In the genomic region with DNA sequence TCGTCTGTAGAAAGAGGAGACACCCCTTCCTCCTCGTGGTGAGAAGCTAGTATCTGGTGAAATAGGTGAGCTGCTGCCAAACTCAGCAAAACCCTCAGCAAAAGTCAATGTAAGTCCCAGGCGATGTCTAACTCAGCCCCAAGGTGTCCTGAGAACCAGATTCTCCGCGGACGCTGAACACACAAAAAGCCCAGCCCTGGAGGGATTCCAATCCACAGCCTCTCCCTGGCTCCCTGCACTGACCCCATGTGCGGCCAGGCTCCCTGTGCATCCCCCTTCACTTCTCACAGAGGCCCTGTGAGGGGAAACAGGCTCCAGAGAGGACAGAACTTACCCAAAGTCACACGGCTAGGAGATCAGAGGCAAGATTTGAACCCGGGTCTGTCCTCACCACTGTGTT, we compare ENCODE assay signal across 22 cellular contexts.
DNase-seq lines count a peak whose midpoint lies in the region; ATAC-seq lines count a peak whose summit lies in the region.
"Had no signal": no experiment of that assay in that cellular context is flagged by ENCODE, and none has a peak within 500 bp of the region (broad histone marks: within the 10 kb centered on the region; RNA-seq: fewer than 3 reads in every experiment).

No MANE protein-coding gene starts in this region.

- no peak overlapping the region for H4K91ac ChIP-seq in neuronal stem cell (ENCODE audit: low read depth, low read length, poor library complexity)

- no peak overlapping the region for H3K4me3 ChIP-seq in neuronal stem cell (ENCODE audit: low read length in 2 of 2)
- H3K4me3 ChIP-seq: BLaER1 had no signal

- no peaks in the 10 kb centered on the region for H3K79me1 ChIP-seq in neuronal stem cell (ENCODE audit: low read depth, low read length)

- intact Hi-C loops in left cardiac atrium (cut with DNase I) = loop anchor here in 1 of 2 donors (10.0 kb wide), 1 partner anchor 63 kb away; no protein-coding TSS in a partner anchor
- intact Hi-C loops in Right ventricle myocardium inferior (cut with DNase I) = loop anchor here (5.0 kb wide), 1 partner anchor 136 kb away; no protein-coding TSS in a partner anchor

- H3K27me3 ChIP-seq in neuronal stem cell (ENCODE audit: control insufficient read depth in 3 of 3, insufficient read depth in 3 of 3, low read depth in 1 of 3, low read length in 3 of 3) = peaks cover 0 to 5% (median 0%) of the 10 kb centered on the region in 3 experiments
- H3K27me3 ChIP-seq: BLaER1 had no signal

- WGBS in neuronal stem cell (ENCODE audit: extremely low coverage in 2 of 2, insufficient read length in 2 of 2, insufficient replicate concordance in 1 of 2), 2 donors = no CpG with 5 or more reads among the region's 9 CpGs

- peak overlapping the region; percentile 69 for H2BK15ac ChIP-seq in neuronal stem cell (ENCODE audit: low read length)

- no peak overlapping the region for H2BK120ac ChIP-seq in neuronal stem cell (ENCODE audit: low read depth, low read length)

- H2BK5ac ChIP-seq in neuronal stem cell (ENCODE audit: low read length) = no peak overlapping the region

- no peak overlapping the region for H2BK12ac ChIP-seq in neuronal stem cell (ENCODE audit: low read length)

- H3K36me3 ChIP-seq in neuronal stem cell (replicated peaks in 1 of 2; ENCODE audit: control insufficient read depth in 2 of 2, insufficient read depth in 2 of 2, low read length in 2 of 2) = no peaks in the 10 kb centered on the region
- H3K36me3 ChIP-seq: BLaER1 had no signal

- H3K23ac ChIP-seq in neuronal stem cell (ENCODE audit: low read depth, low read length, poor library complexity) = peak overlapping the region; percentile 6

- no peak overlapping the region for H3K9ac ChIP-seq in neuronal stem cell (ENCODE audit: low read depth, low read length, poor library complexity)
- H3K9ac ChIP-seq: BLaER1, SK-N-SH had no signal

- H3K27ac ChIP-seq in neuronal stem cell (replicated peaks; ENCODE audit: low read length) = no peak overlapping the region
- H3K27ac ChIP-seq: BLaER1, RWPE1 had no signal

- peak overlapping the region; percentile 66 for H3K18ac ChIP-seq in neuronal stem cell (ENCODE audit: low read length)

- no peak overlapping the region for H2AFZ ChIP-seq in neuronal stem cell (ENCODE audit: low read length)

- H4K8ac ChIP-seq in neuronal stem cell (ENCODE audit: low read depth, low read length) = no peak overlapping the region

- ATAC-seq in left cardiac atrium (no peak), Right ventricle myocardium inferior (no peak), left lobe of liver (no peak)

- H3K4me2 ChIP-seq in neuronal stem cell (ENCODE audit: insufficient read depth, low read length, poor library complexity, severe bottlenecking) = no peak overlapping the region
- H3K4me2 ChIP-seq: BLaER1, SK-N-SH had no signal

- peak overlapping the region; percentile 96 for H2AK5ac ChIP-seq in neuronal stem cell (ENCODE audit: low read depth, low read length)

- no peak overlapping the region for H3K14ac ChIP-seq in neuronal stem cell (ENCODE audit: low read length)

- DNase-seq in left cardiac atrium (peak; percentile 18), Right ventricle myocardium inferior (ENCODE audit: missing footprints) (no peak), SK-N-DZ (ENCODE audit: low spot score) (peak; percentile 10), neuronal stem cell (ENCODE audit: low spot score) (no peak), OCI-M2 (lab: John Stamatoyannopoulos, UW; ENCODE audit: unreplicated experiment) (no peak), left lobe of liver (ENCODE audit: low spot score) (no peak)
- DNase-seq in stimulated activated naive CD4-positive, alpha-beta T cell (lab: John Stamatoyannopoulos, UW) = no peak
- DNase-seq: CD4-positive, CD25-positive, alpha-beta regulatory T cell; HFFc6; KBM-7; MV-4-11; NCI-H1105; NCI-H1436 treated with DMSO at 0.1 percent for 48 hours; NCI-H187 treated with DMSO at 0.1 percent for 48 hours; NCI-H2107; NCI-H524; NCI-H774; NK-92 treated with Interleukin-12 subunit alpha and Interleukin-12 subunit beta, amount 100 ng/mL, for 24 hours; SIG-M5; SK-N-SH had no signal

- H3K4me1 ChIP-seq in neuronal stem cell (ENCODE audit: control insufficient read depth in 2 of 2, insufficient read depth in 1 of 2, low read depth in 1 of 2, low read length in 2 of 2) = peaks cover 10 to 16% of the 10 kb centered on the region in 2 donors

- no peak overlapping the region for H3K4ac ChIP-seq in neuronal stem cell (ENCODE audit: low read length)

- H3K9me3 ChIP-seq in neuronal stem cell (replicated peaks in 1 of 2; ENCODE audit: control insufficient read depth in 2 of 2, insufficient read depth in 1 of 2, low read depth in 1 of 2, low read length in 2 of 2) = no peaks in the 10 kb centered on the region
- H3K9me3 ChIP-seq: BLaER1, SK-N-SH had no signal

Comparison
In these comparisons a context has a peak if more than half of its experiments do, and no peak if none do; other contexts are left out.
1. DNase-seq: peak in left cardiac atrium (single experiment) and SK-N-DZ (single experiment); none in Right ventricle myocardium inferior (single experiment), neuronal stem cell (single experiment), stimulated activated naive CD4-positive, alpha-beta T cell (0 of 6), OCI-M2 (single experiment) and left lobe of liver (single experiment).